22 cellular contexts compared by ENCODE assay signal in genomic region chr21:45313015-45313414, GRCh38. TPM values are rescaled to one million over a fixed set of nuclear protein-coding genes. Genes with fewer than 3 reads are reported as not detected.
DNase-seq lines count a peak whose midpoint lies in the region; ATAC-seq and TF ChIP-seq lines count a peak whose summit lies in the region.
"Had no signal": no experiment of that assay in that cellular context is flagged by ENCODE, and none has a peak within 500 bp of the region (broad histone marks: within the 10 kb centered on the region; RNA-seq: fewer than 3 reads in every experiment).

No MANE protein-coding gene starts in this region.

- H2AK5ac ChIP-seq in IMR-90 (ENCODE audit: low read depth, low read length), result 0 out of 2 replicates have a peak overlapping the region, but pooled peaks have one; percentile 39

- TF ChIP-seq CTCF in IMR-90 (conservative IDR thresholded peaks at IDR 0.05; ENCODE audit: low read depth, low read length), result no peak
- no peak for TF ChIP-seq CTCF in WTC11 (IDR thresholded peaks at IDR 0.05)
- TF ChIP-seq CTCF in mucosa of descending colon (IDR thresholded peaks at IDR 0.05), result no peak
- no peak for TF ChIP-seq CTCF in smooth muscle cell (IDR thresholded peaks at IDR 0.05; ENCODE audit: borderline replicate concordance, insufficient read depth, poor library complexity, severe bottlenecking)
- no peak for TF ChIP-seq CTCF in progenitor cell of endocrine pancreas (IDR thresholded peaks at IDR 0.05; ENCODE audit: unreplicated experiment)
- no peak for TF ChIP-seq CTCF in GM10266 (IDR thresholded peaks at IDR 0.05; ENCODE audit: control insufficient read depth, insufficient read depth, low read depth, missing control alignments)

- H2BK20ac ChIP-seq in IMR-90 (ENCODE audit: low read depth, low read length), result no peak overlapping the region; the same call in 1 of the 2 replicates

- H3K27ac ChIP-seq in IMR-90 (ENCODE audit: insufficient read depth, low read length), result no peak overlapping the region
- no peak overlapping the region for H3K27ac ChIP-seq in smooth muscle cell (ENCODE audit: low read depth)
- H3K27ac ChIP-seq: BLaER1, Peyer's patch had no signal

- POLR2A ChIA-PET in IMR-90 (lab: Charles Lee; ENCODE audit: unreplicated experiment) (no interaction called here), WTC11 (lab: Charles Lee) (no interaction called here)

- peaks cover 6% of the 10 kb centered on the region; the same call in 1 of the 2 replicates for H3K4me1 Mint-ChIP-seq in WTC11
- H3K4me1 Mint-ChIP-seq in progenitor cell of endocrine pancreas (ENCODE audit: low read depth), result peaks cover 4% of the 10 kb centered on the region

- H4K20me1 ChIP-seq in IMR-90 (ENCODE audit: insufficient read depth, low read length) (no peaks in the 10 kb centered on the region; the same call in 1 of the 2 replicates), smooth muscle cell (ENCODE audit: low read depth) (no peaks in the 10 kb centered on the region)

- H3K14ac ChIP-seq in IMR-90 (replicated peaks; ENCODE audit: low read depth, low read length), result no peak overlapping the region

- dilution Hi-C loops in IMR-90 (cut with HindIII; ENCODE audit: low sequenced_read_pairs, unreplicated experiment), result no loop called here

- H2BK120ac ChIP-seq in IMR-90 (ENCODE audit: low read depth, low read length), result no peak overlapping the region

- H3K27me3 ChIP-seq in IMR-90 (ENCODE audit: control insufficient read depth, insufficient read depth, low read length) (no peaks in the 10 kb centered on the region), smooth muscle cell (ENCODE audit: low read depth) (no peaks in the 10 kb centered on the region)
- H3K27me3 ChIP-seq: BLaER1, Peyer's patch had no signal

- no peak overlapping the region for H3K56ac ChIP-seq in IMR-90 (ENCODE audit: extremely low read depth, insufficient read depth, low read length)

- CTCF ChIA-PET in IMR-90 (lab: Yijun Ruan, JAX), result no interaction called here
- CTCF ChIA-PET in WTC11 (lab: Charles Lee), result interaction anchor here (1.2 kb wide), 1 partner anchor 23 kb away, joined by 3 read pairs; no protein-coding TSS in a partner anchor

- H2AFZ ChIP-seq in IMR-90 (replicated peaks; ENCODE audit: low read length, poor library complexity) (no peak overlapping the region), smooth muscle cell (ENCODE audit: low read depth) (no peak overlapping the region)

- no peaks in the 10 kb centered on the region for H3K36me3 ChIP-seq in IMR-90 (ENCODE audit: control insufficient read depth, insufficient read depth, low read length)
- H3K36me3 ChIP-seq in mucosa of descending colon (ENCODE audit: low read depth), result no peaks in the 10 kb centered on the region
- H3K36me3 ChIP-seq in smooth muscle cell (ENCODE audit: low read depth), result no peaks in the 10 kb centered on the region
- H3K36me3 ChIP-seq: BLaER1, Peyer's patch had no signal

- H3K27ac Mint-ChIP-seq in WTC11 (no peak overlapping the region), progenitor cell of endocrine pancreas (no peak overlapping the region)
- H3K27ac Mint-ChIP-seq: CD4-positive, alpha-beta T cell had no signal

- no peak overlapping the region for H2BK15ac ChIP-seq in IMR-90 (ENCODE audit: low read depth, low read length)

- H3K9ac ChIP-seq in IMR-90 (ENCODE audit: low read depth, low read length), result no peak overlapping the region
- H3K9ac ChIP-seq in smooth muscle cell (ENCODE audit: low read depth), result no peak overlapping the region
- H3K9ac ChIP-seq: BLaER1 had no signal

- intact Hi-C loops in IMR-90 (cut with micrococcal nuclease), result no loop called here
- intact Hi-C loops in mucosa of descending colon (cut with DNase I, micrococcal nuclease), result no loop called here

- H3K9me3 ChIP-seq in IMR-90 (ENCODE audit: control insufficient read depth, insufficient read depth, low read length) (no peaks in the 10 kb centered on the region), mucosa of descending colon (no peaks in the 10 kb centered on the region), smooth muscle cell (replicated peaks; ENCODE audit: low read depth) (no peaks in the 10 kb centered on the region)
- H3K9me3 ChIP-seq: Peyer's patch had no signal

- no peak for TF ChIP-seq RAD21 in IMR-90 (IDR thresholded peaks at IDR 0.05; ENCODE audit: low read length)

- peaks cover 0 to 9% of the 10 kb centered on the region in 2 experiments; a peak in 2 of 4 replicates for H3K79me1 ChIP-seq in IMR-90 (ENCODE audit: low read depth in 1 of 2, low read length in 2 of 2)

- TF ChIP-seq POLR2A in IMR-90 (IDR thresholded peaks at IDR 0.05; ENCODE audit: low read depth, low read length), result no peak

- H3K27me3 Mint-ChIP-seq in WTC11 (ENCODE audit: low read depth) (peaks cover 9% of the 10 kb centered on the region), progenitor cell of endocrine pancreas (no peaks in the 10 kb centered on the region)
- H3K27me3 Mint-ChIP-seq: CD4-positive, alpha-beta T cell had no signal

- no peak overlapping the region for H4K91ac ChIP-seq in IMR-90 (ENCODE audit: insufficient read depth, low read depth, low read length)

- H4K5ac ChIP-seq in IMR-90 (ENCODE audit: low read depth, low read length), result no peak overlapping the region

- H3K4me3 Mint-ChIP-seq in WTC11, result no peak overlapping the region
- H3K4me3 Mint-ChIP-seq in progenitor cell of endocrine pancreas (ENCODE audit: low read depth), result no peak overlapping the region
- H3K4me3 Mint-ChIP-seq: CD4-positive, alpha-beta T cell had no signal

- no TSS peak for BruUV-seq in IMR-90 (replicated peaks; lab: Mats Ljungman, UMichigan)

- H3K9me3 Mint-ChIP-seq in WTC11 (peaks cover 12% of the 10 kb centered on the region), progenitor cell of endocrine pancreas (ENCODE audit: low read depth) (peaks cover 9% of the 10 kb centered on the region)

- H4K8ac ChIP-seq in IMR-90 (ENCODE audit: low read depth in 2 of 2, low read length in 2 of 2), result no peak overlapping the region

- in situ Hi-C loops in IMR-90 (cut with MboI; ENCODE audit: low sequenced_read_pairs), result no loop called here

- no peak overlapping the region for H2AK9ac ChIP-seq in IMR-90 (replicated peaks; ENCODE audit: low read depth, low read length, poor library complexity)

- H3K4me2 ChIP-seq in IMR-90 (ENCODE audit: low read depth, low read length), result no peak overlapping the region
- H3K4me2 ChIP-seq in smooth muscle cell, result peak overlapping the region; percentile 7

- WGBS in IMR-90 (ENCODE audit: extremely low coverage in 2 of 2, insufficient read length in 1 of 2), 2 experiments, result 88% methylated on average over 9 of the region's 14 CpGs; no CpG with 5 or more reads in 1 of the 2 experiments
- 80% methylated on average over 14 of the region's 14 CpGs for WGBS in smooth muscle cell (ENCODE audit: low lambda C conversion rate)

- H3K4ac ChIP-seq in IMR-90 (ENCODE audit: low read depth, low read length), result no peak overlapping the region; the same call in 1 of the 2 replicates

- ATAC-seq in IMR-90 (ENCODE audit: low read depth) (no peak), WTC11 (no peak), mucosa of descending colon (no peak)
- ATAC-seq: GM12878 had no signal

- no peak overlapping the region for H2BK5ac ChIP-seq in IMR-90 (ENCODE audit: low read depth, low read length, poor library complexity, severe bottlenecking)

- H3K9me1 ChIP-seq in IMR-90 (ENCODE audit: insufficient read depth, low read length), result peaks cover 16% of the 10 kb centered on the region

- peaks cover 23% of the 10 kb centered on the region for H3K4me1 ChIP-seq in IMR-90 (ENCODE audit: control insufficient read depth, insufficient read depth, low read length)
- no peaks in the 10 kb centered on the region for H3K4me1 ChIP-seq in mucosa of descending colon (ENCODE audit: low read depth)
- H3K4me1 ChIP-seq in smooth muscle cell (ENCODE audit: low read depth), result peaks cover 11% of the 10 kb centered on the region

- H3K36me3 Mint-ChIP-seq in WTC11, result no peaks in the 10 kb centered on the region
- H3K36me3 Mint-ChIP-seq in progenitor cell of endocrine pancreas (ENCODE audit: insufficient read depth), result peaks cover 2% of the 10 kb centered on the region

- no peaks in the 10 kb centered on the region for H3K79me2 ChIP-seq in smooth muscle cell (ENCODE audit: low read depth)

- H3K4me3 ChIP-seq in IMR-90 (ENCODE audit: insufficient read depth, low read depth, low read length), result no peak overlapping the region
- H3K4me3 ChIP-seq in mucosa of descending colon, result no peak overlapping the region
- H3K4me3 ChIP-seq in smooth muscle cell, result no peak overlapping the region
- H3K4me3 ChIP-seq: BLaER1, GM12878, Peyer's patch had no signal

- no peak for DNase-seq in IMR-90
- peak; percentile 3 for DNase-seq in WTC11 (ENCODE audit: low spot score)
- DNase-seq in mucosa of descending colon, result peak in 2 of 3 donors; percentile 9 to 19
- DNase-seq in smooth muscle cell (lab: John Stamatoyannopoulos, UW; ENCODE audit: unreplicated experiment), result no peak
- DNase-seq in progenitor cell of endocrine pancreas (ENCODE audit: low spot score, unreplicated experiment), result no peak
- no peak for DNase-seq in pons (ENCODE audit: low spot score)
- DNase-seq in GM10266 (ENCODE audit: extremely low spot score), result no peak
- DNase-seq: CD4-positive, alpha-beta T cell; COR-L47; DMS79 treated with DMSO at 0.1 percent for 48 hours; H7; Karpas-422; MV-4-11; NCI-H1105 treated with DMSO at 0.1 percent for 48 hours; NCI-H1694; NCI-H2081; NCI-H2171 treated with DMSO at 0.1 percent for 48 hours; NCI-H524 treated with DMSO at 0.1 percent for 48 hours; NCI-H82 had no signal

- H3F3A ChIP-seq in smooth muscle cell (ENCODE audit: low read depth), result peaks cover 9% of the 10 kb centered on the region

- no peak overlapping the region for H3K23ac ChIP-seq in IMR-90 (ENCODE audit: low read depth, low read length)

- H3K18ac ChIP-seq in IMR-90 (ENCODE audit: low read depth, low read length), result no peak overlapping the region

TF ChIP-seq in WTC11, 78 proteins besides CTCF, POLR2A, EP300 and RAD21 (continues in another document):
- TF ChIP-seq GTF2I (CRISPR knock-in tag; conservative IDR thresholded peaks at IDR 0.05) (no peak), CDX4 (CRISPR knock-in tag; IDR thresholded peaks at IDR 0.05; ENCODE audit: borderline replicate concordance) (no peak), ZBTB21 (CRISPR knock-in tag; IDR thresholded peaks at IDR 0.05; ENCODE audit: borderline replicate concordance) (no peak), JAZF1 (CRISPR knock-in tag; IDR thresholded peaks at IDR 0.05) (no peak)

RNA-seq across cellular contexts. Expression of gene POFUT2, which starts 25.3 kb away (rescaled TPM):
- total RNA-seq in IMR-90 (2012; rRNA removed) (18.8 and 23.9 TPM in 2 replicates), WTC11 (2021) (37.1 to 41.4 TPM (median 39.7 TPM) in 3 replicates), mucosa of descending colon (10 to 100 TPM; 26.4 to 38.0 (median 29.8) TPM), smooth muscle cell (32.1 and 58.3 TPM in 2 replicates), progenitor cell of endocrine pancreas (47.8 and 51.5 TPM in 2 replicates)
- polyA plus RNA-seq in IMR-90 (2012; rRNA removed) (58.5 and 59.3 TPM in 2 replicates), smooth muscle cell (69.6 and 70.0 TPM in 2 replicates)
- 46.5 and 53.6 TPM in 2 replicates for polyA plus RNA-seq in IMR-90 (2012; cell fraction: cytosol; rRNA removed)
- polyA plus RNA-seq in IMR-90 (2012; cell fraction: nucleus; rRNA removed; ENCODE audit: low replicate concordance), result 236 and 251 TPM in 2 replicates

Comparison
In these comparisons a context has a peak if more than half of its experiments do, and no peak if none do; other contexts are left out.
1. DNase-seq: peak in WTC11 (single experiment) and mucosa of descending colon (2 of 3); none in IMR-90 (single experiment), smooth muscle cell (single experiment), progenitor cell of endocrine pancreas (single experiment), pons (single experiment) and GM10266 (single experiment).